Comparison of ENCODE assay signal across 12 cellular contexts in genomic region chr14:59342516-59343484, GRCh38.
DNase-seq lines count a peak whose midpoint lies in the region; ATAC-seq and TF ChIP-seq lines count a peak whose summit lies in the region.
"Had no signal": no experiment of that assay in that cellular context is flagged by ENCODE, and none has a peak within 500 bp of the region (broad histone marks: within the 10 kb centered on the region; RNA-seq: fewer than 3 reads in every experiment).

No MANE protein-coding gene starts in this region.

- no peak overlapping the region for H3K4me3 ChIP-seq in HUES48 (ENCODE audit: low read depth, low read length)
- H3K4me3 ChIP-seq in lung = no peak overlapping the region
- no peak overlapping the region for H3K4me3 ChIP-seq in thyroid gland (replicated peaks in 1 of 3)
- H3K4me3 ChIP-seq in ovary = no peak overlapping the region
- H3K4me3 ChIP-seq: GM23248 had no signal

- H3K27ac ChIP-seq in HUES48 (ENCODE audit: low read depth, low read length) (peak overlapping the region; percentile 31), lung (ENCODE audit: low read depth in 1 of 2, low read length in 1 of 2) (peak overlapping the region in 1 of 2 donors; percentile 78), thyroid gland (peak overlapping the region; percentile 72 to 77 (median 73)), ovary (no peak overlapping the region)
- H3K27ac ChIP-seq: GM23248 had no signal

- TF ChIP-seq EP300 in ovary (IDR thresholded peaks at IDR 0.05) = no peak

- 78 to 90% methylated on average over 11 of the region's 11 CpGs for WGBS in lung, 2 donors
- 56 to 68% methylated on average over 11 of the region's 11 CpGs for WGBS in thyroid gland, 2 donors
- 67 to 73% (median 68%) methylated on average over 11 of the region's 11 CpGs for WGBS in ovary, 3 donors

- H3K36me3 ChIP-seq in HUES48 (ENCODE audit: control insufficient read depth, insufficient read depth, low read length) (peaks cover 3% of the 10 kb centered on the region; the same call in 1 of the 2 replicates), lung (ENCODE audit: control insufficient read depth in 2 of 2, insufficient read depth in 2 of 2, low read length in 2 of 2) (peaks cover 5 to 8% of the 10 kb centered on the region in 2 donors), thyroid gland (no peaks in the 10 kb centered on the region), ovary (no peaks in the 10 kb centered on the region)

- TF ChIP-seq CTCF in lung (IDR thresholded peaks at IDR 0.05; ENCODE audit: control extremely low read depth, extremely low read depth) = no peak
- TF ChIP-seq CTCF in thyroid gland (IDR thresholded peaks at IDR 0.05) = no peak
- TF ChIP-seq CTCF in ovary (IDR thresholded peaks at IDR 0.05) = no peak

- no peaks in the 10 kb centered on the region for H3K9me3 ChIP-seq in HUES48 (ENCODE audit: control insufficient read depth, insufficient read depth, low read length)
- no peaks in the 10 kb centered on the region for H3K9me3 ChIP-seq in lung (ENCODE audit: control insufficient read depth in 2 of 2, insufficient read depth in 1 of 2, low read length in 1 of 2)
- no peaks in the 10 kb centered on the region for H3K9me3 ChIP-seq in thyroid gland
- H3K9me3 ChIP-seq in ovary = no peaks in the 10 kb centered on the region

- no peaks in the 10 kb centered on the region for H3K27me3 ChIP-seq in HUES48 (ENCODE audit: control insufficient read depth, insufficient read depth, low read length)
- no peaks in the 10 kb centered on the region for H3K27me3 ChIP-seq in lung (ENCODE audit: control insufficient read depth, insufficient read depth)
- H3K27me3 ChIP-seq in thyroid gland = no peaks in the 10 kb centered on the region
- H3K27me3 ChIP-seq in ovary = no peaks in the 10 kb centered on the region

- intact Hi-C loops in thyroid gland (cut with DNase I) = no loop called here
- intact Hi-C loops in ovary (cut with DNase I) = no loop called here

- DNase-seq in dermis blood vessel endothelial cell = peak; percentile 27
- no peak for DNase-seq in lung (ENCODE audit: low spot score)
- DNase-seq in thyroid gland = peak; percentile 59 to 69
- no peak for DNase-seq in globus pallidus (ENCODE audit: low spot score)
- no peak for DNase-seq in activated naive CD4-positive, alpha-beta T cell treated with anti-CD3 and anti-CD28 coated beads, Interleukin-2, amount 50 U/mL, for 16 hours
- DNase-seq in stimulated activated naive CD4-positive, alpha-beta T cell (lab: John Stamatoyannopoulos, UW) = no peak
- no peak for DNase-seq in ovary
- DNase-seq: activated CD8-positive, alpha-beta memory T cell treated with anti-CD3 and anti-CD28 coated beads, Interleukin-2, amount 10 ng/mL, durations not matched to agents 7 days and 5 days; GM23248; Kasumi-1; stimulated activated CD4-positive, alpha-beta T cell treated with anti-CD3 and anti-CD28 coated beads, Interleukin-4, amount 100 ng/mL, for 1 hour had no signal

- peaks cover 69% of the 10 kb centered on the region for H3K4me1 ChIP-seq in HUES48 (ENCODE audit: control insufficient read depth, insufficient read depth, low read length)
- H3K4me1 ChIP-seq in lung (ENCODE audit: control insufficient read depth in 2 of 2, insufficient read depth in 2 of 2, low read length in 2 of 2) = peaks cover 5 to 25% of the 10 kb centered on the region in 2 donors
- peaks cover 53 to 56% of the 10 kb centered on the region in 2 donors for H3K4me1 ChIP-seq in thyroid gland
- H3K4me1 ChIP-seq in ovary (ENCODE audit: insufficient read depth) = no peaks in the 10 kb centered on the region

- ATAC-seq in lung (ENCODE audit: insufficient read depth, low FRiP score) = peak; percentile 51
- ATAC-seq: activated CD8-positive, alpha-beta memory T cell treated with anti-CD3 and anti-CD28 coated beads, Interleukin-2, amount 10 ng/mL, durations not matched to agents 7 days and 5 days had no signal

- no peak overlapping the region for H3K9ac ChIP-seq in HUES48 (ENCODE audit: low read depth, low read length)
- H3K9ac ChIP-seq: GM23248 had no signal

- TF ChIP-seq POLR2A in thyroid gland (IDR thresholded peaks at IDR 0.05) = no peak
- TF ChIP-seq POLR2A in ovary (IDR thresholded peaks at IDR 0.05) = no peak

Comparison
In these comparisons a context has a peak if more than half of its experiments do, and no peak if none do; other contexts are left out.
1. H3K27ac ChIP-seq: peak in HUES48 (single experiment) and thyroid gland (3 of 3); none in ovary (0 of 2).
2. DNase-seq: peak in dermis blood vessel endothelial cell (single experiment) and thyroid gland (2 of 2); none in lung (single experiment), globus pallidus (single experiment), activated naive CD4-positive, alpha-beta T cell treated with anti-CD3 and anti-CD28 coated beads, Interleukin-2, amount 50 U/mL, for 16 hours (single experiment), stimulated activated naive CD4-positive, alpha-beta T cell (0 of 6) and ovary (0 of 5).